In genomic region chr3:50245831-50246516, GRCh38 we compare ENCODE assay signal across 8 cellular contexts. TPM values are rescaled to one million over a fixed set of nuclear protein-coding genes. Genes with fewer than 3 reads are reported as not detected.
DNase-seq lines count a peak whose midpoint lies in the region; TF ChIP-seq lines count a peak whose summit lies in the region.

No MANE protein-coding gene starts in this region.

- peaks cover 16% of the 10 kb centered on the region for H3K36me3 ChIP-seq in HUES64 (ENCODE audit: insufficient read depth, low read length)
- no peaks in the 10 kb centered on the region for H3K36me3 ChIP-seq in neural cell (ENCODE audit: insufficient read depth, low read length)

- H3K9ac ChIP-seq in HUES64 (ENCODE audit: low read depth, low read length) (peak overlapping the region; percentile 54), neural cell (ENCODE audit: low read length) (peak overlapping the region; percentile 83)

- H3K4me2 ChIP-seq in neural cell (ENCODE audit: low read length), result peak overlapping the region; percentile 73

- TF ChIP-seq EP300 in neural cell (conservative IDR thresholded peaks at IDR 0.05; ENCODE audit: poor library complexity, severe bottlenecking), result peak; percentile 66

- H3K4me1 Mint-ChIP-seq in stimulated activated naive CD8-positive, alpha-beta T cell treated with anti-CD3 and anti-CD28 coated beads, Interleukin-15, Interleukin-2, amounts not matched to agents 100 ng/mL and 50 ng/mL, for 24 hours (ENCODE audit: low read depth), result peaks cover 88% of the 10 kb centered on the region

- peak overlapping the region; percentile 80 for H3K4me3 Mint-ChIP-seq in stimulated activated naive CD8-positive, alpha-beta T cell treated with anti-CD3 and anti-CD28 coated beads, Interleukin-15, Interleukin-2, amounts not matched to agents 100 ng/mL and 50 ng/mL, for 24 hours

- H4K20me1 ChIP-seq in neural cell (ENCODE audit: insufficient read depth), result no peaks in the 10 kb centered on the region

- peak; percentile 92 for TF ChIP-seq RAD21 in neural cell (conservative IDR thresholded peaks at IDR 0.05)

- no peaks in the 10 kb centered on the region for H3K9me3 ChIP-seq in HUES64 (ENCODE audit: insufficient read depth, low read depth, low read length)
- H3K9me3 ChIP-seq in neural cell (ENCODE audit: low read length), result no peaks in the 10 kb centered on the region

- H3K9me2 ChIP-seq in neural cell (ENCODE audit: insufficient read depth, low read length), result no peaks in the 10 kb centered on the region

- H2AFZ ChIP-seq in neural cell (ENCODE audit: low read depth, low read length), result peak overlapping the region; percentile 51

- H3K4me1 ChIP-seq in HUES64 (ENCODE audit: insufficient read depth, low read length), result peaks cover 36% of the 10 kb centered on the region

- H3K9me3 Mint-ChIP-seq in stimulated activated naive CD8-positive, alpha-beta T cell treated with anti-CD3 and anti-CD28 coated beads, Interleukin-15, Interleukin-2, amounts not matched to agents 100 ng/mL and 50 ng/mL, for 24 hours, result no peaks in the 10 kb centered on the region

- H3F3A ChIP-seq in neural cell (ENCODE audit: insufficient read depth, low read length, poor library complexity, severe bottlenecking), result no peaks in the 10 kb centered on the region

- peaks cover 87% of the 10 kb centered on the region for H3K79me2 ChIP-seq in neural cell (replicated peaks; ENCODE audit: insufficient read depth, low read length)

- peak overlapping the region; percentile 97 for H3K27ac Mint-ChIP-seq in stimulated activated naive CD8-positive, alpha-beta T cell treated with anti-CD3 and anti-CD28 coated beads, Interleukin-15, Interleukin-2, amounts not matched to agents 100 ng/mL and 50 ng/mL, for 24 hours

- no peaks in the 10 kb centered on the region for H3K27me3 ChIP-seq in HUES64 (ENCODE audit: insufficient read depth, low read length)
- H3K27me3 ChIP-seq in neural cell (ENCODE audit: insufficient read depth, low read depth, low read length), result no peaks in the 10 kb centered on the region

- DNase-seq in COLO668 (lab: John Stamatoyannopoulos, UW; ENCODE audit: unreplicated experiment) (peak; percentile 81), GM20000 (ENCODE audit: low spot score) (peak; percentile 82), RPMI8226 (peak; percentile 93), fibroblast of the aortic adventitia (ENCODE audit: low read depth) (peak; percentile 82)
- peak; percentile 94 for DNase-seq in activated T-helper 9 cell treated with anti-CD3 and anti-CD28 coated beads, Interleukin-2, amount 50 U/mL, for 16 hours (ENCODE audit: low read depth)

- peak overlapping the region; percentile 93 for H3K27ac ChIP-seq in HUES64 (ENCODE audit: low read depth, low read length)
- peak overlapping the region; percentile 96 for H3K27ac ChIP-seq in neural cell (ENCODE audit: low read length)

- H3K36me3 Mint-ChIP-seq in stimulated activated naive CD8-positive, alpha-beta T cell treated with anti-CD3 and anti-CD28 coated beads, Interleukin-15, Interleukin-2, amounts not matched to agents 100 ng/mL and 50 ng/mL, for 24 hours (ENCODE audit: low read depth), result peaks cover 8% of the 10 kb centered on the region

- no peaks in the 10 kb centered on the region for H3K27me3 Mint-ChIP-seq in stimulated activated naive CD8-positive, alpha-beta T cell treated with anti-CD3 and anti-CD28 coated beads, Interleukin-15, Interleukin-2, amounts not matched to agents 100 ng/mL and 50 ng/mL, for 24 hours

- TF ChIP-seq CTCF in GM20000 (IDR thresholded peaks at IDR 0.05; ENCODE audit: extremely low read depth, missing control alignments) (peak; percentile 96), fibroblast of the aortic adventitia (IDR thresholded peaks at IDR 0.05; ENCODE audit: insufficient read depth, low read length) (peak; percentile 99), neural cell (IDR thresholded peaks at IDR 0.05; ENCODE audit: poor library complexity, severe bottlenecking) (peak; percentile 99)

- H3K4me3 ChIP-seq in HUES64 (ENCODE audit: low read length) (peak overlapping the region; percentile 31), fibroblast of the aortic adventitia (ENCODE audit: low read depth, low read length) (peak overlapping the region; percentile 51), neural cell (ENCODE audit: low read length) (peak overlapping the region; percentile 62)

- 4% methylated on average over 24 of the region's 25 CpGs for WGBS in HUES64

TF ChIP-seq in neural cell, 6 proteins besides CTCF, POLR2A, EP300 and RAD21:
- TF ChIP-seq EZH2 (IDR thresholded peaks at IDR 0.05; ENCODE audit: borderline replicate concordance, insufficient read depth, low read length, poor library complexity, severe bottlenecking), result no peak
- peak; percentile 64 for TF ChIP-seq POLR2AphosphoS5 (IDR thresholded peaks at IDR 0.05)
- no peak for TF ChIP-seq REST (IDR thresholded peaks at IDR 0.05; ENCODE audit: borderline replicate concordance)
- no peak for TF ChIP-seq TAF1 (IDR thresholded peaks at IDR 0.05; ENCODE audit: low read depth)
- peak; percentile 68 for TF ChIP-seq MXI1 (conservative IDR thresholded peaks at IDR 0.05; ENCODE audit: poor library complexity, severe bottlenecking)
- peak; percentile 99 for TF ChIP-seq SMC3 (conservative IDR thresholded peaks at IDR 0.05; ENCODE audit: poor library complexity)

RNA-seq across cellular contexts. Expression of gene GNAI2, which starts 10.0 kb away (rescaled TPM):
- 197 TPM for polyA plus RNA-seq in HUES64 (2013, experiment 1 of 2)
- polyA plus RNA-seq in HUES64 (2013, experiment 2 of 2), result 225 TPM
- total RNA-seq in fibroblast of the aortic adventitia (ENCODE audit: low replicate concordance), result 195 and 203 TPM in 2 replicates
- polyA plus RNA-seq in neural cell, result 81.6 and 101 TPM in 2 replicates
- polyA minus RNA-seq in neural cell, result 79.0 and 79.4 TPM in 2 replicates

RNA-seq across cellular contexts. Expression of gene SEMA3B, which starts 23.0 kb away (rescaled TPM):
- polyA plus RNA-seq in HUES64 (2013, experiment 1 of 2), result 2.8 TPM
- polyA plus RNA-seq in HUES64 (2013, experiment 2 of 2), result 3.6 TPM
- 9.7 and 110 TPM in 2 replicates for total RNA-seq in fibroblast of the aortic adventitia (ENCODE audit: low replicate concordance)
- 7.8 and 9.6 TPM in 2 replicates for polyA plus RNA-seq in neural cell
- 2.2 and 3.4 TPM in 2 replicates for polyA minus RNA-seq in neural cell

RNA-seq across cellular contexts. Expression of gene LSMEM2, which starts 32.9 kb away (rescaled TPM):
- polyA plus RNA-seq in HUES64 (2013, experiment 1 of 2), result not detected
- polyA plus RNA-seq in HUES64 (2013, experiment 2 of 2), result 0.19 TPM
- not detected in 2 replicates for total RNA-seq in fibroblast of the aortic adventitia (ENCODE audit: low replicate concordance)
- not detected in 2 replicates for polyA plus RNA-seq in neural cell
- polyA minus RNA-seq in neural cell, result not detected in 2 replicates

RNA-seq across cellular contexts. Expression of gene SLC38A3, which starts 40.9 kb away (rescaled TPM):
- 0.60 TPM for polyA plus RNA-seq in HUES64 (2013, experiment 1 of 2)
- 0.95 TPM for polyA plus RNA-seq in HUES64 (2013, experiment 2 of 2)
- total RNA-seq in fibroblast of the aortic adventitia (ENCODE audit: low replicate concordance), result 0.27 TPM in 1 of 2 replicates, not detected in the other
- 0.66 TPM in 1 of 2 replicates, not detected in the other for polyA plus RNA-seq in neural cell
- 0.81 and 5.1 TPM in 2 replicates for polyA minus RNA-seq in neural cell

RNA-seq across cellular contexts. Expression of gene IFRD2, which starts 46.3 kb away (rescaled TPM):
- polyA plus RNA-seq in HUES64 (2013, experiment 1 of 2), result 67.8 TPM
- polyA plus RNA-seq in HUES64 (2013, experiment 2 of 2), result 54.2 TPM
- total RNA-seq in fibroblast of the aortic adventitia (ENCODE audit: low replicate concordance), result 45.3 and 72.7 TPM in 2 replicates
- polyA plus RNA-seq in neural cell, result 41.8 and 76.4 TPM in 2 replicates
- 10.1 and 21.4 TPM in 2 replicates for polyA minus RNA-seq in neural cell

Comparison
In these comparisons a context has a peak if more than half of its experiments do, and no peak if none do; other contexts are left out.
1. Peak in every context shown above with its lines: DNase-seq, H3K4me3 ChIP-seq and H3K27ac ChIP-seq.